In the genomic region with DNA sequence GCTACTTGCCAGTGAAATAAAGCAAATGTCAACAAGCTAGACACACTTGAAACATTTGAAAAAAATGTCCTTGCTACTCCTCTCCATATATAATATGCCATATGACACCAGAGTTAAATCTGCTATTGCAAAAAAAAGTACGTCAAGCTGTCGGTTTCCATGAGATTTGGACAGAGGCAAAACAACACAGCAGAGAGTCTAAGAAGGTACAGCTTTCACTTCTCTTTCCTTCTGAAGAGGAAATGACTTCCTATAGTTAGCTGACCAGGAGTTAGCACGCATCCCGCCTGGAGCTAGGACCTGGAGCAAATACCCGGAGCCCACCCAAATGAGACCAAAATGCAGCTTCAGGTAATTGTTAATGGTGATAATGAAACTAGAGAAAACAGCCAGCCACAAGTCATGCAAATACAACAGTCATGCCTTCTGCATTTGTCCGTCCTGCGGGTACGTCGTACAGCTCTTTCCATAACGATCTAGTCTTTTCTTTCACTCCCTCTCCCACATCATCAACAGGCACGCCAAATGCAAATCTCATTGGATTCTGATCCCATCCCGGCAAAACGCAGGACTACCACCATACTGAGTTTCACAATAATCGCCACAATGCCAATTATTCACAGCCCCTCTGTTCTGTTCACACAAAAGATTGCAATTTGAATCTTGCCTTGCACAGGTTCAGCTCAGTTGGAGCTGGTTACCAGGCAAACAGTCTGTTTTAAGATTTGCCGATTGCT, we compare ENCODE assay signal across 8 cellular contexts.
DNase-seq lines count a peak whose midpoint lies in the region; FAIRE-seq and TF ChIP-seq lines count a peak whose summit lies in the region.

No MANE protein-coding gene starts in this region.

- H3K9me3 Mint-ChIP-seq in HFFc6 (no peaks in the 10 kb centered on the region), mesothelial cell of epicardium (no peaks in the 10 kb centered on the region), osteocyte (ENCODE audit: unreplicated experiment) (no peaks in the 10 kb centered on the region)

- peak; percentile 93 for FAIRE-seq in GM12891 (lab: Jason Lieb, UNC)

- no peak overlapping the region for H3K27ac Mint-ChIP-seq in HFFc6
- no peak overlapping the region for H3K27ac Mint-ChIP-seq in mesothelial cell of epicardium
- no peak overlapping the region for H3K27ac Mint-ChIP-seq in osteocyte (ENCODE audit: unreplicated experiment)

- no peak for TF ChIP-seq POLR2A in GM12891 (IDR thresholded peaks at IDR 0.05; ENCODE audit: low read depth, low read length)

- H3K4me1 Mint-ChIP-seq in HFFc6 (ENCODE audit: low read depth) (no peaks in the 10 kb centered on the region; the same call in 1 of the 2 replicates), mesothelial cell of epicardium (peaks cover 26% of the 10 kb centered on the region), osteocyte (ENCODE audit: unreplicated experiment) (no peaks in the 10 kb centered on the region)

- no peaks in the 10 kb centered on the region for H3K36me3 Mint-ChIP-seq in HFFc6 (ENCODE audit: low read depth)
- no peaks in the 10 kb centered on the region for H3K36me3 Mint-ChIP-seq in mesothelial cell of epicardium
- H3K36me3 Mint-ChIP-seq in osteocyte (ENCODE audit: unreplicated experiment), result no peaks in the 10 kb centered on the region

- H3K4me3 Mint-ChIP-seq in HFFc6 (peak overlapping the region; percentile 69; the same call in 1 of the 2 replicates), mesothelial cell of epicardium (peak overlapping the region; percentile 13), osteocyte (ENCODE audit: unreplicated experiment) (no peak overlapping the region)

- TF ChIP-seq CTCF in HFFc6 (IDR thresholded peaks at IDR 0.05), result no peak
- TF ChIP-seq CTCF in mesothelial cell of epicardium (IDR thresholded peaks at IDR 0.05; ENCODE audit: unreplicated experiment), result no peak
- no peak for TF ChIP-seq CTCF in osteocyte (IDR thresholded peaks at IDR 0.05)

- H3K27me3 Mint-ChIP-seq in HFFc6 (ENCODE audit: insufficient read depth) (peaks cover 26% of the 10 kb centered on the region), mesothelial cell of epicardium (ENCODE audit: low read depth) (no peaks in the 10 kb centered on the region), osteocyte (ENCODE audit: unreplicated experiment) (peaks cover 12% of the 10 kb centered on the region)

- DNase-seq in GM12891 (ENCODE audit: insufficient read length, low spot score) (no peak), HFFc6 (no peak), NCI-H748 (lab: John Stamatoyannopoulos, UW; ENCODE audit: unreplicated experiment) (peak; percentile 54), mesothelial cell of epicardium (ENCODE audit: low spot score in 2 of 2, unreplicated experiment in 2 of 2) (no peak), osteocyte (ENCODE audit: extremely low spot score, unreplicated experiment) (no peak), pons (ENCODE audit: low spot score) (no peak), dermis blood vessel endothelial cell (no peak)
- no peak for DNase-seq in activated CD4-positive, CD25-positive, alpha-beta regulatory T cell (lab: John Stamatoyannopoulos, UW)

TF ChIP-seq in GM12891, 5 proteins besides CTCF, POLR2A, EP300 and RAD21:
- TF ChIP-seq PAX5 (IDR thresholded peaks at IDR 0.05; ENCODE audit: insufficient read depth, low read length, severe bottlenecking) (no peak), POU2F2 (IDR thresholded peaks at IDR 0.05; ENCODE audit: low read depth, low read length) (peak; percentile 89), TAF1 (IDR thresholded peaks at IDR 0.05; ENCODE audit: low read depth, low read length) (no peak), POLR2AphosphoS5 (IDR thresholded peaks at IDR 0.05; ENCODE audit: low read depth, low read length) (no peak), SPI1 (IDR thresholded peaks at IDR 0.05; ENCODE audit: low read depth, low read length) (peak; percentile 83)
